ENCODE assay signal across 13 cellular contexts in genomic region chr4:108141213-108142045, GRCh38. TPM values are rescaled to one million over a fixed set of nuclear protein-coding genes. Genes with fewer than 3 reads are reported as not detected.
A peak's percentile ranks its signal among the peaks of the same experiment; 100 is the strongest.
DNase-seq lines count a peak whose midpoint lies in the region; ATAC-seq and TF ChIP-seq lines count a peak whose summit lies in the region.
"Had no signal": no experiment of that assay in that cellular context is flagged by ENCODE, and none has a peak within 500 bp of the region (broad histone marks: within the 10 kb centered on the region; RNA-seq: fewer than 3 reads in every experiment).

No MANE protein-coding gene starts in this region.

- WGBS in smooth muscle cell (ENCODE audit: low lambda C conversion rate): 75% methylated on average over 12 of the region's 12 CpGs

- H3K4me1 Mint-ChIP-seq in activated CD8-positive, alpha-beta T cell treated with anti-CD3 and anti-CD28 coated beads for 36 hours (ENCODE audit: low read depth): peaks cover 79% of the 10 kb centered on the region
- H3K4me1 Mint-ChIP-seq: activated B cell treated with CpG ODN at 0.5 μM for 24 hours had no signal

- H4K20me1 ChIP-seq in neural cell (ENCODE audit: insufficient read depth) (no peaks in the 10 kb centered on the region), smooth muscle cell (ENCODE audit: low read depth) (peaks cover 82% of the 10 kb centered on the region)

- intact Hi-C loops in activated CD8-positive, alpha-beta T cell treated with anti-CD3 and anti-CD28 coated beads for 36 hours (cut with micrococcal nuclease): loop anchor here (5.0 kb wide), 1 partner anchor 34 kb away; no protein-coding TSS in a partner anchor
- intact Hi-C loops in Right ventricle myocardium inferior (cut with DNase I): no loop called here

- TF ChIP-seq CTCF in activated CD8-positive, alpha-beta T cell treated with anti-CD3 and anti-CD28 coated beads for 36 hours (IDR thresholded peaks at IDR 0.05): no peak
- no peak for TF ChIP-seq CTCF in neural cell (IDR thresholded peaks at IDR 0.05; ENCODE audit: poor library complexity, severe bottlenecking)
- TF ChIP-seq CTCF in smooth muscle cell (IDR thresholded peaks at IDR 0.05; ENCODE audit: borderline replicate concordance, insufficient read depth, poor library complexity, severe bottlenecking): no peak

- no peaks in the 10 kb centered on the region for H3K36me3 ChIP-seq in neural cell (ENCODE audit: insufficient read depth, low read length)
- H3K36me3 ChIP-seq in smooth muscle cell (ENCODE audit: low read depth): no peaks in the 10 kb centered on the region

- peak; percentile 71 for TF ChIP-seq EP300 in neural cell (conservative IDR thresholded peaks at IDR 0.05; ENCODE audit: poor library complexity, severe bottlenecking)

- no peak overlapping the region for H2AFZ ChIP-seq in neural cell (ENCODE audit: low read depth, low read length)
- H2AFZ ChIP-seq in smooth muscle cell (ENCODE audit: low read depth): no peak overlapping the region

- H3K36me3 Mint-ChIP-seq in activated CD8-positive, alpha-beta T cell treated with anti-CD3 and anti-CD28 coated beads for 36 hours (ENCODE audit: low read depth): peaks cover 34% of the 10 kb centered on the region
- H3K36me3 Mint-ChIP-seq: immature natural killer cell had no signal

- no peaks in the 10 kb centered on the region for H3K9me3 Mint-ChIP-seq in activated CD8-positive, alpha-beta T cell treated with anti-CD3 and anti-CD28 coated beads for 36 hours
- H3K9me3 Mint-ChIP-seq: activated B cell treated with CpG ODN at 0.5 μM for 24 hours, immature natural killer cell had no signal

- peak overlapping the region; percentile 46 for H3K4me3 ChIP-seq in neural cell (ENCODE audit: low read length)
- no peak overlapping the region for H3K4me3 ChIP-seq in smooth muscle cell
- H3K4me3 ChIP-seq: testis had no signal

- ATAC-seq in activated CD4-positive, CD25-positive, alpha-beta regulatory T cell treated with anti-CD3 and anti-CD28 coated beads, Interleukin-2, amount 50 U/mL, for 24 hours: peak; percentile 35 to 39
- ATAC-seq in HG03432 (IDR thresholded peaks at IDR 0.05; ENCODE audit: unreplicated experiment): peak; percentile 50
- ATAC-seq in activated CD8-positive, alpha-beta T cell treated with anti-CD3 and anti-CD28 coated beads for 36 hours: peak; percentile 37
- ATAC-seq in Right ventricle myocardium inferior: no peak
- ATAC-seq in HG02571 (IDR thresholded peaks at IDR 0.05; ENCODE audit: unreplicated experiment): no peak

- H3K27ac ChIP-seq in neural cell (ENCODE audit: low read length): peak overlapping the region; percentile 47
- H3K27ac ChIP-seq in smooth muscle cell (ENCODE audit: low read depth): no peak overlapping the region
- H3K27ac ChIP-seq: testis had no signal

- TF ChIP-seq RAD21 in neural cell (conservative IDR thresholded peaks at IDR 0.05): no peak

- CTCF ChIA-PET in activated CD8-positive, alpha-beta T cell treated with anti-CD3 and anti-CD28 coated beads for 36 hours (lab: Charles Lee): interaction anchor here (1.0 to 3.2 kb wide), 5 partner anchors 19 to 122 kb away, joined by 3 to 12 read pairs (median 4); no protein-coding TSS in a partner anchor

- H3K27me3 ChIP-seq in neural cell (ENCODE audit: insufficient read depth, low read depth, low read length) (no peaks in the 10 kb centered on the region), smooth muscle cell (ENCODE audit: low read depth) (no peaks in the 10 kb centered on the region)
- H3K27me3 ChIP-seq: testis had no signal

- H3K4me2 ChIP-seq in neural cell (ENCODE audit: low read length) (peak overlapping the region; percentile 8), smooth muscle cell (no peak overlapping the region)

- DNase-seq in activated CD4-positive, CD25-positive, alpha-beta regulatory T cell treated with anti-CD3 and anti-CD28 coated beads, Interleukin-2, amount 50 U/mL, for 72 hours: no peak
- DNase-seq in activated CD8-positive, alpha-beta T cell treated with anti-CD3 and anti-CD28 coated beads for 36 hours: peak; percentile 69
- DNase-seq in Right ventricle myocardium inferior (ENCODE audit: missing footprints) (no peak), smooth muscle cell (lab: John Stamatoyannopoulos, UW; ENCODE audit: unreplicated experiment) (no peak)
- DNase-seq: activated B cell treated with CpG ODN at 0.5 μM for 24 hours, aorta, immature natural killer cell, NCI-H1694 treated with DMSO at 0.1 percent for 48 hours, testis had no signal

- POLR2A ChIA-PET in activated CD8-positive, alpha-beta T cell treated with anti-CD3 and anti-CD28 coated beads for 36 hours (lab: Charles Lee): interaction anchor here (1.3 to 2.6 kb wide), 6 partner anchors 10 to 112 kb away, joined by 3 to 12 read pairs (median 5); no protein-coding TSS in a partner anchor

- H3K9ac ChIP-seq in neural cell (ENCODE audit: low read length) (peak overlapping the region; percentile 15), smooth muscle cell (ENCODE audit: low read depth) (no peak overlapping the region)

- no peaks in the 10 kb centered on the region for H3K9me2 ChIP-seq in neural cell (ENCODE audit: insufficient read depth, low read length)

- peaks cover 3% of the 10 kb centered on the region for H3K4me1 ChIP-seq in smooth muscle cell (ENCODE audit: low read depth)
- H3K4me1 ChIP-seq: testis had no signal

- H3K9me3 ChIP-seq in neural cell (ENCODE audit: low read length) (no peaks in the 10 kb centered on the region), smooth muscle cell (replicated peaks; ENCODE audit: low read depth) (no peaks in the 10 kb centered on the region)
- H3K9me3 ChIP-seq: testis had no signal

- peak overlapping the region; percentile 72 for H3K4me3 Mint-ChIP-seq in activated CD8-positive, alpha-beta T cell treated with anti-CD3 and anti-CD28 coated beads for 36 hours
- H3K4me3 Mint-ChIP-seq: activated B cell treated with CpG ODN at 0.5 μM for 24 hours, immature natural killer cell had no signal

- H3F3A ChIP-seq in neural cell (ENCODE audit: insufficient read depth, low read length, poor library complexity, severe bottlenecking) (peaks cover 5% of the 10 kb centered on the region), smooth muscle cell (ENCODE audit: low read depth) (peaks cover 2% of the 10 kb centered on the region)

- H3K79me2 ChIP-seq in neural cell (replicated peaks; ENCODE audit: insufficient read depth, low read length) (no peaks in the 10 kb centered on the region), smooth muscle cell (ENCODE audit: low read depth) (peaks cover 97% of the 10 kb centered on the region)

- peak overlapping the region; percentile 96 for H3K27ac Mint-ChIP-seq in activated CD8-positive, alpha-beta T cell treated with anti-CD3 and anti-CD28 coated beads for 36 hours
- H3K27ac Mint-ChIP-seq: activated B cell treated with CpG ODN at 0.5 μM for 24 hours had no signal

- no peaks in the 10 kb centered on the region for H3K27me3 Mint-ChIP-seq in activated CD8-positive, alpha-beta T cell treated with anti-CD3 and anti-CD28 coated beads for 36 hours

TF ChIP-seq in neural cell, 6 proteins besides CTCF, POLR2A, EP300 and RAD21:
- TF ChIP-seq REST (IDR thresholded peaks at IDR 0.05; ENCODE audit: borderline replicate concordance) (no peak), POLR2AphosphoS5 (IDR thresholded peaks at IDR 0.05) (peak; percentile 20)

RNA-seq across cellular contexts. Expression of gene LEF1, which starts 27.3 kb away (rescaled TPM):
- 100 to 1,000 TPM; 178 to 182 TPM for total RNA-seq in activated CD8-positive, alpha-beta T cell treated with anti-CD3 and anti-CD28 coated beads for 36 hours
- polyA plus RNA-seq in neural cell (0.60 and 0.78 TPM in 2 replicates), smooth muscle cell (66.9 and 87.3 TPM in 2 replicates)
- 1.3 and 1.7 TPM in 2 replicates for polyA minus RNA-seq in neural cell
- total RNA-seq in Right ventricle myocardium inferior (0.32 TPM), smooth muscle cell (82.1 and 96.2 TPM in 2 replicates)

Comparison
In these comparisons a context has a peak if more than half of its experiments do, and no peak if none do; other contexts are left out.
1. ATAC-seq: peak in activated CD4-positive, CD25-positive, alpha-beta regulatory T cell treated with anti-CD3 and anti-CD28 coated beads, Interleukin-2, amount 50 U/mL, for 24 hours (2 of 2), HG03432 (single experiment) and activated CD8-positive, alpha-beta T cell treated with anti-CD3 and anti-CD28 coated beads for 36 hours (single experiment); none in Right ventricle myocardium inferior (single experiment) and HG02571 (single experiment).
2. RNA of gene LEF1, which starts 27.3 kb away (total RNA-seq): 178 to 182 TPM in activated CD8-positive, alpha-beta T cell treated with anti-CD3 and anti-CD28 coated beads for 36 hours and 82.1 to 96.2 TPM in smooth muscle cell; 0.32 TPM in Right ventricle myocardium inferior (single experiment); every median in the first group is over 10 times any median in the second.